In genomic region chr13:65011403-65011802, GRCh38 we compare ENCODE assay signal across 18 cellular contexts.
A peak's percentile ranks its signal among the peaks of the same experiment; 100 is the strongest.
DNase-seq lines count a peak whose midpoint lies in the region; ATAC-seq and TF ChIP-seq lines count a peak whose summit lies in the region.
"Had no signal": no experiment of that assay in that cellular context is flagged by ENCODE, and none has a peak within 500 bp of the region (broad histone marks: within the 10 kb centered on the region; RNA-seq: fewer than 3 reads in every experiment).

No MANE protein-coding gene starts in this region.

- DNase-seq in GM23338 (ENCODE audit: low spot score) (peak; percentile 1), iPS-NIHi11 (ENCODE audit: low spot score) (peak; percentile 3), neural progenitor cell (ENCODE audit: low spot score) (no peak), colonic mucosa (no peak)
- DNase-seq: ACHN; Caco-2; CD4-positive, alpha-beta T cell; DMS153; DMS79; GDM1; HCEC 1CT; KG1 had no signal

- H3K9me3 ChIP-seq in neural progenitor cell (ENCODE audit: low read depth) (no peaks in the 10 kb centered on the region), colonic mucosa (peaks cover 4% of the 10 kb centered on the region)
- H3K9me3 ChIP-seq: Caco-2 had no signal

- intact Hi-C loops in colonic mucosa (cut with DNase I) = no loop called here

- H3K4me3 ChIP-seq in GM23338 (no peak overlapping the region), neural progenitor cell (no peak overlapping the region), colonic mucosa (no peak overlapping the region)

- TF ChIP-seq EP300 in Ishikawa (IDR thresholded peaks at IDR 0.05; ENCODE audit: borderline replicate concordance) = no peak

- H3K9ac ChIP-seq in neural progenitor cell = no peak overlapping the region
- H3K9ac ChIP-seq in colonic mucosa (ENCODE audit: low read depth in 2 of 2, low read length in 2 of 2) = no peak overlapping the region

- TF ChIP-seq CTCF in GM23338 (conservative IDR thresholded peaks at IDR 0.05; ENCODE audit: low read depth in 2 of 2) (no peak), neural progenitor cell (IDR thresholded peaks at IDR 0.05) (peak; percentile 10), colonic mucosa (IDR thresholded peaks at IDR 0.05) (no peak)

- H3K9me3 Mint-ChIP-seq in GM23338 (no peaks in the 10 kb centered on the region), neural progenitor cell (no peaks in the 10 kb centered on the region)

- ATAC-seq in GM23338 (no peak), HG02678 (IDR thresholded peaks at IDR 0.05; ENCODE audit: unreplicated experiment) (no peak), GM19035 (IDR thresholded peaks at IDR 0.05; ENCODE audit: unreplicated experiment) (no peak)
- ATAC-seq: HepG2 had no signal

- H3K4me1 Mint-ChIP-seq in GM23338 = peaks cover 7% of the 10 kb centered on the region; the same call in 1 of the 3 replicates
- H3K4me1 Mint-ChIP-seq in neural progenitor cell = no peaks in the 10 kb centered on the region
- H3K4me1 Mint-ChIP-seq: IgD-negative memory B cell had no signal

- no peak overlapping the region for H3K27ac ChIP-seq in GM23338 (ENCODE audit: low read depth)
- no peak overlapping the region for H3K27ac ChIP-seq in neural progenitor cell
- H3K27ac ChIP-seq in colonic mucosa = no peak overlapping the region
- H3K27ac ChIP-seq: C4-2B had no signal

- no peaks in the 10 kb centered on the region for H3K36me3 ChIP-seq in GM23338 (ENCODE audit: insufficient read depth)
- no peaks in the 10 kb centered on the region for H3K36me3 ChIP-seq in neural progenitor cell
- no peaks in the 10 kb centered on the region for H3K36me3 ChIP-seq in colonic mucosa

- H3K27ac Mint-ChIP-seq in GM23338 (no peak overlapping the region), neural progenitor cell (no peak overlapping the region)
- H3K27ac Mint-ChIP-seq: CD4-positive, alpha-beta T cell; IgD-negative memory B cell had no signal

- H3F3A ChIP-seq in GM23338 (replicated peaks; ENCODE audit: low read depth) (no peaks in the 10 kb centered on the region), neural progenitor cell (ENCODE audit: low read depth) (no peaks in the 10 kb centered on the region)

- no peaks in the 10 kb centered on the region for H4K20me1 ChIP-seq in GM23338 (replicated peaks; ENCODE audit: insufficient read depth)
- H4K20me1 ChIP-seq in neural progenitor cell (ENCODE audit: low read depth) = no peaks in the 10 kb centered on the region

- H3K4me2 ChIP-seq in GM23338 = no peak overlapping the region
- no peak overlapping the region for H3K4me2 ChIP-seq in neural progenitor cell

- H3K4me3 Mint-ChIP-seq in GM23338 (no peak overlapping the region), neural progenitor cell (no peak overlapping the region)
- H3K4me3 Mint-ChIP-seq: CD4-positive, alpha-beta T cell; IgD-negative memory B cell had no signal

- no peaks in the 10 kb centered on the region for H3K79me2 ChIP-seq in GM23338 (replicated peaks; ENCODE audit: insufficient read depth)
- H3K79me2 ChIP-seq in neural progenitor cell (ENCODE audit: low read depth) = no peaks in the 10 kb centered on the region

- H3K4me1 ChIP-seq in GM23338 (ENCODE audit: insufficient read depth) (no peaks in the 10 kb centered on the region; the same call in 1 of the 2 replicates), neural progenitor cell (no peaks in the 10 kb centered on the region), colonic mucosa (no peaks in the 10 kb centered on the region)
- H3K4me1 ChIP-seq: Caco-2 had no signal

- H2AFZ ChIP-seq in GM23338 (no peak overlapping the region), neural progenitor cell (replicated peaks) (no peak overlapping the region)

- H3K9me2 ChIP-seq in GM23338 (ENCODE audit: insufficient read depth) = no peaks in the 10 kb centered on the region

- H3K27me3 ChIP-seq in GM23338 (ENCODE audit: insufficient read depth) (peaks cover 15% of the 10 kb centered on the region), neural progenitor cell (no peaks in the 10 kb centered on the region), colonic mucosa (no peaks in the 10 kb centered on the region)

- no peaks in the 10 kb centered on the region for H3K27me3 Mint-ChIP-seq in GM23338 (ENCODE audit: insufficient read depth, low read depth, poor library complexity)
- H3K27me3 Mint-ChIP-seq in neural progenitor cell (ENCODE audit: insufficient read depth, low read depth) = no peaks in the 10 kb centered on the region
- H3K27me3 Mint-ChIP-seq: CD4-positive, alpha-beta T cell; IgD-negative memory B cell had no signal

- no peak for TF ChIP-seq RAD21 in Ishikawa (IDR thresholded peaks at IDR 0.05; ENCODE audit: low read depth)

- H3K36me3 Mint-ChIP-seq in GM23338 (ENCODE audit: low read depth) (no peaks in the 10 kb centered on the region), neural progenitor cell (no peaks in the 10 kb centered on the region)
- H3K36me3 Mint-ChIP-seq: IgD-negative memory B cell had no signal

TF ChIP-seq in GM23338, 12 proteins besides CTCF, POLR2A, EP300 and RAD21 (continues in another document):
- TF ChIP-seq, protein P1, sequence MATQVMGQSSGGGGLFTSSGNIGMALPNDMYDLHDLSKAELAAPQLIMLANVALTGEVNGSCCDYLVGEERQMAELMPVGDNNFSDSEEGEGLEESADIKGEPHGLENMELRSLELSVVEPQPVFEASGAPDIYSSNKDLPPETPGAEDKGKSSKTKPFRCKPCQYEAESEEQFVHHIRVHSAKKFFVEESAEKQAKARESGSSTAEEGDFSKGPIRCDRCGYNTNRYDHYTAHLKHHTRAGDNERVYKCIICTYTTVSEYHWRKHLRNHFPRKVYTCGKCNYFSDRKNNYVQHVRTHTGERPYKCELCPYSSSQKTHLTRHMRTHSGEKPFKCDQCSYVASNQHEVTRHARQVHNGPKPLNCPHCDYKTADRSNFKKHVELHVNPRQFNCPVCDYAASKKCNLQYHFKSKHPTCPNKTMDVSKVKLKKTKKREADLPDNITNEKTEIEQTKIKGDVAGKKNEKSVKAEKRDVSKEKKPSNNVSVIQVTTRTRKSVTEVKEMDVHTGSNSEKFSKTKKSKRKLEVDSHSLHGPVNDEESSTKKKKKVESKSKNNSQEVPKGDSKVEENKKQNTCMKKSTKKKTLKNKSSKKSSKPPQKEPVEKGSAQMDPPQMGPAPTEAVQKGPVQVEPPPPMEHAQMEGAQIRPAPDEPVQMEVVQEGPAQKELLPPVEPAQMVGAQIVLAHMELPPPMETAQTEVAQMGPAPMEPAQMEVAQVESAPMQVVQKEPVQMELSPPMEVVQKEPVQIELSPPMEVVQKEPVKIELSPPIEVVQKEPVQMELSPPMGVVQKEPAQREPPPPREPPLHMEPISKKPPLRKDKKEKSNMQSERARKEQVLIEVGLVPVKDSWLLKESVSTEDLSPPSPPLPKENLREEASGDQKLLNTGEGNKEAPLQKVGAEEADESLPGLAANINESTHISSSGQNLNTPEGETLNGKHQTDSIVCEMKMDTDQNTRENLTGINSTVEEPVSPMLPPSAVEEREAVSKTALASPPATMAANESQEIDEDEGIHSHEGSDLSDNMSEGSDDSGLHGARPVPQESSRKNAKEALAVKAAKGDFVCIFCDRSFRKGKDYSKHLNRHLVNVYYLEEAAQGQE (IDR thresholded peaks at IDR 0.05; ENCODE audit: unreplicated experiment) = no peak
- no peak for TF ChIP-seq JUNB (IDR thresholded peaks at IDR 0.05; ENCODE audit: unreplicated experiment)

TF ChIP-seq in Ishikawa, 13 proteins besides CTCF, POLR2A, EP300 and RAD21:
- TF ChIP-seq, protein P2, sequence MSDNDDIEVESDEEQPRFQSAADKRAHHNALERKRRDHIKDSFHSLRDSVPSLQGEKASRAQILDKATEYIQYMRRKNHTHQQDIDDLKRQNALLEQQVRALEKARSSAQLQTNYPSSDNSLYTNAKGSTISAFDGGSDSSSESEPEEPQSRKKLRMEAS (IDR thresholded peaks at IDR 0.05) = no peak
- TF ChIP-seq CEBPB (IDR thresholded peaks at IDR 0.05) = peak; percentile 64; the same call in 1 of the 2 replicates

Comparison
In these comparisons a context has a peak if more than half of its experiments do, and no peak if none do; other contexts are left out.
1. DNase-seq: peak in GM23338 (single experiment) and iPS-NIHi11 (single experiment); none in neural progenitor cell (single experiment) and colonic mucosa (single experiment).